In the genomic region with DNA sequence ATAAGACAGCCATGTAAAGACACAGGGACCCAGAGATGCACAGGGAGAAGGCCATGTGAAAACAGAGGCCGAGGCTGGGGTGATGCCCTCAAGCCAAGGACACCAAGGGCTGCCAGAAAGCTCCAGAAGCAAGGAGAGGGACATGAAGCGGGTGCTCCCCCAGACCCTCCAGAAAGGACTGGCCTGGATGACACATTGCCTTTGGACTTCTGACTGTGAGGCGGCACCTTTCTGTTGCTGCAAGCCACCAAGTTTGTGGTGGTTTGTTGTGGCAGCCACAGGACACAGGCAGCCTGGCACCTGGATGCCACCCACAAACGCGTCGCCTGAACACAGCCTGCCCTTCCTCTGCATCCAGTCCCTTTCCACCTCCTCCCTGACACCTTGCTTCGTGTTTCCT, we compare ENCODE assay signal across 31 cellular contexts.
DNase-seq lines count a peak whose midpoint lies in the region; ATAC-seq, FAIRE-seq and TF ChIP-seq lines count a peak whose summit lies in the region.
"Had no signal": no experiment of that assay in that cellular context is flagged by ENCODE, and none has a peak within 500 bp of the region (broad histone marks: within the 10 kb centered on the region; RNA-seq: fewer than 3 reads in every experiment).

No MANE protein-coding gene starts in this region.

- no peak for TF ChIP-seq RAD21 in HepG2 (CRISPR knock-in tag; IDR thresholded peaks at IDR 0.05)

- CTCF ChIA-PET in HepG2 (lab: Yijun Ruan, JAX; ENCODE audit: low intra/inter-chr PET ratio, low total read pairs), result no interaction called here

- H3K27me3 ChIP-seq in HepG2 (ENCODE audit: control insufficient read depth in 1 of 2, insufficient read depth in 2 of 2, low read length in 2 of 2) (no peaks in the 10 kb centered on the region), right lobe of liver (no peaks in the 10 kb centered on the region), mesendoderm (ENCODE audit: insufficient read depth, low read length, poor library complexity) (no peaks in the 10 kb centered on the region)
- H3K27me3 ChIP-seq: ovary, SJCRH30, upper lobe of left lung had no signal

- no peak overlapping the region for H3K56ac ChIP-seq in mesendoderm (ENCODE audit: low read length)

- H3K9me3 ChIP-seq in HepG2 (ENCODE audit: low read length), result no peaks in the 10 kb centered on the region
- no peaks in the 10 kb centered on the region for H3K9me3 ChIP-seq in right lobe of liver
- H3K9me3 ChIP-seq: ovary, upper lobe of left lung had no signal

- no peaks in the 10 kb centered on the region for H4K20me1 ChIP-seq in HepG2 (ENCODE audit: insufficient read depth, low read length)

- no peaks in the 10 kb centered on the region for H3K36me3 ChIP-seq in HepG2 (replicated peaks in 1 of 2; ENCODE audit: control insufficient read depth in 1 of 2, insufficient read depth in 2 of 2, low read length in 2 of 2)
- no peaks in the 10 kb centered on the region for H3K36me3 ChIP-seq in right lobe of liver
- H3K36me3 ChIP-seq in mesendoderm (ENCODE audit: control insufficient read depth, insufficient read depth, low read length), result no peaks in the 10 kb centered on the region
- H3K36me3 ChIP-seq: ovary, SJCRH30, upper lobe of left lung, WERI-Rb-1 had no signal

- WGBS in HepG2 (ENCODE audit: low lambda C conversion rate), result 73% methylated on average over 6 of the region's 7 CpGs
- WGBS in right lobe of liver (ENCODE audit: insufficient coverage, low coverage, low lambda C conversion rate, missing lambda C conversion rate), result 100% methylated on average over 1 of the region's 7 CpGs
- WGBS in mesendoderm (ENCODE audit: extremely low coverage, insufficient coverage, low lambda C conversion rate), result no CpG with 5 or more reads among the region's 7 CpGs

- no peak overlapping the region for H3K9ac ChIP-seq in HepG2 (ENCODE audit: insufficient read depth, low read depth, low read length)
- H3K9ac ChIP-seq in mesendoderm (ENCODE audit: low read length), result no peak overlapping the region

- POLR2A ChIA-PET in HepG2 (lab: Yijun Ruan, JAX), result no interaction called here

- no peak overlapping the region for H4K8ac ChIP-seq in mesendoderm (ENCODE audit: low read depth, low read length)

- TF ChIP-seq EP300 in HepG2 (IDR thresholded peaks at IDR 0.05; ENCODE audit: low read depth in 2 of 2, low read length in 2 of 2) (no peak), HepG2 (CRISPR knock-in tag; IDR thresholded peaks at IDR 0.05; ENCODE audit: borderline replicate concordance) (no peak)

- H3K4ac ChIP-seq in mesendoderm (ENCODE audit: low read depth, low read length), result no peak overlapping the region

- H4K5ac ChIP-seq in mesendoderm (ENCODE audit: low read length), result no peak overlapping the region

- no peak for FAIRE-seq in HepG2 (lab: Jason Lieb, UNC)
- FAIRE-seq: D721Med, RCC 7860, small intestine had no signal

- ATAC-seq in HepG2, result no peak
- ATAC-seq in right lobe of liver, result no peak
- no peak for ATAC-seq in GM19455 (IDR thresholded peaks at IDR 0.05; ENCODE audit: unreplicated experiment)
- no peak for ATAC-seq in HG03457 (IDR thresholded peaks at IDR 0.05; ENCODE audit: unreplicated experiment)
- ATAC-seq: effector memory CD8-positive, alpha-beta T cell; esophagus mucosa had no signal

- H3K27ac ChIP-seq in HepG2 (ENCODE audit: extremely low read length, insufficient read depth, low read length) (no peak overlapping the region), right lobe of liver (no peak overlapping the region), mesendoderm (ENCODE audit: low read depth, low read length) (no peak overlapping the region)
- H3K27ac ChIP-seq: ovary, SJCRH30, upper lobe of left lung, WERI-Rb-1 had no signal

- TF ChIP-seq POLR2A in HepG2 (IDR thresholded peaks at IDR 0.05; ENCODE audit: insufficient read depth in 1 of 2, low read depth in 2 of 2, low read length in 2 of 2), result no peak
- TF ChIP-seq POLR2A in right lobe of liver (IDR thresholded peaks at IDR 0.05), result no peak

- no peak overlapping the region for H3K23ac ChIP-seq in mesendoderm (ENCODE audit: low read length)

- TF ChIP-seq CTCF in HepG2 (CRISPR knock-in tag; IDR thresholded peaks at IDR 0.05) (no peak), right lobe of liver (IDR thresholded peaks at IDR 0.05) (no peak)

- no peak overlapping the region for H2BK120ac ChIP-seq in mesendoderm (ENCODE audit: low read depth, low read length)

- no peak for DNase-seq in HepG2 (ENCODE audit: low spot score)
- no peak for DNase-seq in right lobe of liver
- DNase-seq in ecto neural progenitor cell (ENCODE audit: low spot score), result peak; percentile 37
- no peak for DNase-seq in mesendoderm
- no peak for DNase-seq in activated CD4-positive, CD25-positive, alpha-beta regulatory T cell treated with anti-CD3 and anti-CD28 coated beads, Interleukin-2, amount 50 U/mL, for 72 hours
- DNase-seq in NCI-H526 treated with DMSO at 0.1 percent for 48 hours (lab: John Stamatoyannopoulos, UW), result no peak
- DNase-seq: activated CD4-positive, alpha-beta T cell treated with anti-CD3 and anti-CD28 coated beads, Interleukin-2, amount 10 ng/mL, durations not matched to agents 24 days and 14 days; activated effector memory CD4-positive, alpha-beta T cell treated with anti-CD3 and anti-CD28 coated beads, Interleukin-2, amount 50 U/mL, for 16 hours; activated naive CD8-positive, alpha-beta T cell treated with anti-CD3 and anti-CD28 coated beads for 36 hours; activated T-cell treated with anti-CD3 and anti-CD28 coated beads, Interleukin-2, amount 50 U/mL, for 1 hour; aorta; cortex of kidney; effector memory CD8-positive, alpha-beta T cell; foreskin melanocyte; left cardiac atrium; NCI-H146; NCI-H226; NCI-H69; SJCRH30; small intestine; stimulated activated naive CD4-positive, alpha-beta T cell; T1000; upper lobe of left lung; WERI-Rb-1 had no signal

- H2AFZ ChIP-seq in HepG2 (ENCODE audit: low read length), result no peak overlapping the region

- H2AK5ac ChIP-seq in mesendoderm (ENCODE audit: low read length), result peak overlapping the region; percentile 49

- intact Hi-C loops in HepG2 (cut with micrococcal nuclease; ENCODE audit: unreplicated experiment), result no loop called here
- intact Hi-C loops in right lobe of liver (cut with DNase I), result loop anchor here in 1 of 2 donors (10.0 kb wide), 1 partner anchor 49 kb away; no protein-coding TSS in a partner anchor

- no peaks in the 10 kb centered on the region for H3K79me2 ChIP-seq in HepG2 (ENCODE audit: insufficient read depth, low read length)
- no peaks in the 10 kb centered on the region for H3K79me2 ChIP-seq in mesendoderm (ENCODE audit: control insufficient read depth, insufficient read depth, low read length)

- no peak overlapping the region for H2BK15ac ChIP-seq in mesendoderm (replicated peaks; ENCODE audit: low read depth)

- no TSS peak for BruUV-seq in HepG2 (replicated peaks; lab: Mats Ljungman, UMichigan)

- H3K4me3 ChIP-seq in HepG2 (replicated peaks in 1 of 3; ENCODE audit: insufficient read depth in 1 of 3, low read depth in 2 of 3, low read length in 3 of 3) (no peak overlapping the region), right lobe of liver (no peak overlapping the region), mesendoderm (ENCODE audit: low read length) (no peak overlapping the region)
- H3K4me3 ChIP-seq: lung, ovary, SJCRH30, upper lobe of left lung had no signal

- in situ Hi-C loops in HepG2 (cut with HindIII; ENCODE audit: extremely low pct_ligation_motif_present, low pct_unique_long_range_greater_than_20kb), result no loop called here

- H3K18ac ChIP-seq in mesendoderm (ENCODE audit: low read length), result no peak overlapping the region

- H3K4me1 ChIP-seq in HepG2 (ENCODE audit: insufficient read depth, low read length) (peaks cover 59% of the 10 kb centered on the region), right lobe of liver (no peaks in the 10 kb centered on the region), mesendoderm (ENCODE audit: control insufficient read depth, low read depth, low read length) (no peaks in the 10 kb centered on the region)

- no peak overlapping the region for H2BK5ac ChIP-seq in mesendoderm (ENCODE audit: low read length)

- H3K4me2 ChIP-seq in HepG2 (ENCODE audit: low read depth, low read length), result no peak overlapping the region
- H3K4me2 ChIP-seq in mesendoderm (ENCODE audit: low read length), result no peak overlapping the region

- H3K79me1 ChIP-seq in mesendoderm (ENCODE audit: low read length), result no peaks in the 10 kb centered on the region

TF ChIP-seq in HepG2, 621 proteins besides CTCF, POLR2A, EP300 and RAD21 (continues in another document):
- TF ChIP-seq NFKBIZ (CRISPR knock-in tag; IDR thresholded peaks at IDR 0.05) (no peak), PITX1 (CRISPR knock-in tag; IDR thresholded peaks at IDR 0.05) (no peak), YEATS4 (CRISPR knock-in tag; IDR thresholded peaks at IDR 0.05; ENCODE audit: borderline replicate concordance) (no peak)
- TF ChIP-seq, protein P1, sequence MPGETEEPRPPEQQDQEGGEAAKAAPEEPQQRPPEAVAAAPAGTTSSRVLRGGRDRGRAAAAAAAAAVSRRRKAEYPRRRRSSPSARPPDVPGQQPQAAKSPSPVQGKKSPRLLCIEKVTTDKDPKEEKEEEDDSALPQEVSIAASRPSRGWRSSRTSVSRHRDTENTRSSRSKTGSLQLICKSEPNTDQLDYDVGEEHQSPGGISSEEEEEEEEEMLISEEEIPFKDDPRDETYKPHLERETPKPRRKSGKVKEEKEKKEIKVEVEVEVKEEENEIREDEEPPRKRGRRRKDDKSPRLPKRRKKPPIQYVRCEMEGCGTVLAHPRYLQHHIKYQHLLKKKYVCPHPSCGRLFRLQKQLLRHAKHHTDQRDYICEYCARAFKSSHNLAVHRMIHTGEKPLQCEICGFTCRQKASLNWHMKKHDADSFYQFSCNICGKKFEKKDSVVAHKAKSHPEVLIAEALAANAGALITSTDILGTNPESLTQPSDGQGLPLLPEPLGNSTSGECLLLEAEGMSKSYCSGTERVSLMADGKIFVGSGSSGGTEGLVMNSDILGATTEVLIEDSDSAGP (CRISPR knock-in tag; IDR thresholded peaks at IDR 0.05; ENCODE audit: borderline replicate concordance), result 0 out of 2 replicates have a peak, but pooled peaks have one; percentile 31
